Comparison of ENCODE assay signal across 16 cellular contexts in genomic region chr19:50419022-50419579, GRCh38. TPM values are rescaled to one million over a fixed set of nuclear protein-coding genes. Genes with fewer than 3 reads are reported as not detected.
A peak's percentile ranks its signal among the peaks of the same experiment; 100 is the strongest.
DNase-seq lines count a peak whose midpoint lies in the region; ATAC-seq and TF ChIP-seq lines count a peak whose summit lies in the region.
"Had no signal": no experiment of that assay in that cellular context is flagged by ENCODE, and none has a peak within 500 bp of the region (broad histone marks: within the 10 kb centered on the region; RNA-seq: fewer than 3 reads in every experiment).

No MANE protein-coding gene starts in this region.

- peak overlapping the region; percentile 97 for H3K4me2 ChIP-seq in DOHH2 (ENCODE audit: low read length)
- peak overlapping the region; percentile 93 for H3K4me2 ChIP-seq in H9 (ENCODE audit: insufficient read depth, insufficient read length, low read length)

- DNase-seq in H9 (no peak), activated B cell treated with CpG ODN at 0.5 μM for 24 hours (no peak), left lung (no peak)
- no peak for DNase-seq in activated effector memory CD4-positive, alpha-beta T cell treated with anti-CD3 and anti-CD28 coated beads, Interleukin-2, amount 50 U/mL, for 16 hours
- no peak for DNase-seq in activated CD4-positive, alpha-beta T cell treated with anti-CD3 and anti-CD28 coated beads, Interleukin-2, amount 10 ng/mL, durations not matched to agents 7 days and 5 days
- DNase-seq: activated CD4-positive, alpha-beta T cell treated with anti-CD3 and anti-CD28 coated beads for 1 hour; activated gamma-delta T cell; CD4-positive, alpha-beta T cell; central memory CD4-positive, alpha-beta T cell; NCI-H446 treated with DMSO at 0.1 percent for 48 hours; right lobe of liver; testis had no signal

- H2BK120ac ChIP-seq in H9 (ENCODE audit: low read depth, low read length, poor library complexity, severe bottlenecking) = no peak overlapping the region

- H3K27ac ChIP-seq in DOHH2 (ENCODE audit: low read depth, low read length) (peak overlapping the region; percentile 95), H9 (ENCODE audit: insufficient read length, low read depth, low read length) (no peak overlapping the region), left lung (no peak overlapping the region)
- H3K27ac ChIP-seq: right lobe of liver, testis had no signal

- H3K4ac ChIP-seq in H9 (ENCODE audit: low read depth, low read length) = no peak overlapping the region

- H3K79me1 ChIP-seq in H9 (ENCODE audit: insufficient read depth, low read depth, low read length, poor library complexity, severe bottlenecking) = no peaks in the 10 kb centered on the region

- peaks cover 85% of the 10 kb centered on the region for H3K4me1 ChIP-seq in DOHH2 (ENCODE audit: control insufficient read depth, low read length)
- no peaks in the 10 kb centered on the region for H3K4me1 ChIP-seq in H9 (ENCODE audit: insufficient read depth, low read length)
- peaks cover 29% of the 10 kb centered on the region for H3K4me1 ChIP-seq in mononuclear cell (ENCODE audit: insufficient read depth, low read length)
- peaks cover 0 to 32% of the 10 kb centered on the region in 2 donors for H3K4me1 ChIP-seq in left lung
- H3K4me1 ChIP-seq: right lobe of liver had no signal

- H3K79me2 ChIP-seq in DOHH2 (ENCODE audit: control insufficient read depth, low read length) = peaks cover 70% of the 10 kb centered on the region
- peaks cover 3% of the 10 kb centered on the region; the same call in 1 of the 2 replicates for H3K79me2 ChIP-seq in H9 (ENCODE audit: insufficient read depth, low read length)

- POLR2A ChIA-PET in activated B cell treated with CpG ODN at 0.5 μM for 24 hours (lab: Charles Lee) = interaction anchor here (0.6 to 8.4 kb wide), 18 partner anchors 11 to 477 kb away, joined by 3 to 282 read pairs (median 10); partner anchors contain the start of genes JOSD2, KCNC3, MYBPC2 and NR1H2
- POLR2A ChIA-PET in activated CD4-positive, alpha-beta T cell treated with anti-CD3 and anti-CD28 coated beads, Interleukin-2, amount 10 ng/mL, durations not matched to agents 7 days and 5 days (lab: Charles Lee) = no interaction called here

- peaks cover 5 to 28% (median 7%) of the 10 kb centered on the region in 3 experiments; a peak in 5 of 7 replicates for H3K36me3 Mint-ChIP-seq in H9 (ENCODE audit: insufficient read depth in 1 of 3, low read depth in 3 of 3)
- peaks cover 52% of the 10 kb centered on the region for H3K36me3 Mint-ChIP-seq in activated B cell treated with CpG ODN at 0.5 μM for 24 hours (ENCODE audit: low read depth)
- H3K36me3 Mint-ChIP-seq in activated CD4-positive, alpha-beta T cell treated with anti-CD3 and anti-CD28 coated beads, Interleukin-2, amount 10 ng/mL, durations not matched to agents 7 days and 5 days (ENCODE audit: low read depth) = peaks cover 6% of the 10 kb centered on the region

- H3K4me3 ChIP-seq in DOHH2 (ENCODE audit: low read length) = peak overlapping the region; percentile 92
- H3K4me3 ChIP-seq in mononuclear cell (ENCODE audit: low read length) = peak overlapping the region; percentile 42
- H3K4me3 ChIP-seq in left lung = no peak overlapping the region
- H3K4me3 ChIP-seq: right lobe of liver, testis had no signal

- intact Hi-C loops in activated B cell treated with CpG ODN at 0.5 μM for 24 hours (cut with micrococcal nuclease) (no loop called here), left lung (cut with DNase I) (loop anchor here in 1 of 2 donors (10.0 kb wide), 1 partner anchor 54 kb away; the partner anchor contains the start of gene NAPSA)

- no peak overlapping the region for H4K91ac ChIP-seq in H9 (ENCODE audit: insufficient read length, low read depth, low read length)

- peak overlapping the region; percentile 64; the same call in 1 of the 2 replicates for H3K14ac ChIP-seq in H9 (ENCODE audit: insufficient read depth, low read length)

- no CpG with 5 or more reads among the region's 14 CpGs for WGBS in H9 (ENCODE audit: extremely low coverage, insufficient read length, low lambda C conversion rate)

- no peak overlapping the region for H2AK5ac ChIP-seq in H9 (ENCODE audit: insufficient read length, low read length)

- H2AFZ ChIP-seq in H9 (ENCODE audit: low read length) = no peak overlapping the region

- no peak overlapping the region for H4K5ac ChIP-seq in H9 (ENCODE audit: insufficient read length, low read depth, low read length)

- H3K23me2 ChIP-seq in H9 (ENCODE audit: insufficient read length, low read depth, low read length, poor library complexity, severe bottlenecking) = peaks cover 15% of the 10 kb centered on the region

- H2BK12ac ChIP-seq in H9 (ENCODE audit: insufficient read length, low read depth, low read length) = no peak overlapping the region

- ATAC-seq in activated B cell treated with CpG ODN at 0.5 μM for 24 hours (ENCODE audit: low read depth) (no peak), HG03280 (IDR thresholded peaks at IDR 0.05; ENCODE audit: unreplicated experiment) (no peak), left lung (no peak)
- ATAC-seq: right lobe of liver had no signal

- no peak overlapping the region for H3T11ph ChIP-seq in H9 (ENCODE audit: low read length)

- CTCF ChIA-PET in activated B cell treated with CpG ODN at 0.5 μM for 24 hours (lab: Charles Lee) = interaction anchor here (0.8 to 0.9 kb wide), 2 partner anchors 9 to 62 kb away, joined by 3 to 4 read pairs; no protein-coding TSS in a partner anchor
- CTCF ChIA-PET in activated CD4-positive, alpha-beta T cell treated with anti-CD3 and anti-CD28 coated beads, Interleukin-2, amount 10 ng/mL, durations not matched to agents 7 days and 5 days (lab: Charles Lee) = no interaction called here

- H3K36me3 ChIP-seq in DOHH2 (ENCODE audit: control insufficient read depth, low read length) (peaks cover 86% of the 10 kb centered on the region), left lung (no peaks in the 10 kb centered on the region)
- H3K36me3 ChIP-seq: right lobe of liver had no signal

- no peak overlapping the region for H3K23ac ChIP-seq in H9 (ENCODE audit: insufficient read length, low read depth, low read length)

- H3K4me3 Mint-ChIP-seq in H9 (peak overlapping the region; percentile 77 to 90), activated B cell treated with CpG ODN at 0.5 μM for 24 hours (peak overlapping the region; percentile 95)
- H3K4me3 Mint-ChIP-seq in activated CD4-positive, alpha-beta T cell treated with anti-CD3 and anti-CD28 coated beads, Interleukin-2, amount 10 ng/mL, durations not matched to agents 7 days and 5 days = no peak overlapping the region
- H3K4me3 Mint-ChIP-seq: CD4-positive, alpha-beta T cell had no signal

- no peak overlapping the region for H3K56ac ChIP-seq in H9 (ENCODE audit: insufficient read length, low read depth, low read length)

- TF ChIP-seq CTCF in DOHH2 (IDR thresholded peaks at IDR 0.05; ENCODE audit: low read depth, low read length, poor library complexity, severe bottlenecking) (peak; percentile 22), H9 (conservative IDR thresholded peaks at IDR 0.05) (no peak), activated B cell treated with CpG ODN at 0.5 μM for 24 hours (IDR thresholded peaks at IDR 0.05) (no peak), left lung (IDR thresholded peaks at IDR 0.05) (no peak)

- H3K9me3 ChIP-seq in DOHH2 (ENCODE audit: control insufficient read depth, insufficient read depth, low read length) (no peaks in the 10 kb centered on the region), H9 (ENCODE audit: control insufficient read depth, low read depth, low read length) (no peaks in the 10 kb centered on the region), mononuclear cell (ENCODE audit: low read depth, low read length) (no peaks in the 10 kb centered on the region), left lung (no peaks in the 10 kb centered on the region)
- H3K9me3 ChIP-seq: right lobe of liver, testis had no signal

- no peak overlapping the region for H4K8ac ChIP-seq in H9 (replicated peaks; ENCODE audit: insufficient read length, low read depth, low read length)

- H3K18ac ChIP-seq in H9 (ENCODE audit: insufficient read length, low read depth, low read length) = no peak overlapping the region

- H3K9ac ChIP-seq in H9 (ENCODE audit: extremely low read depth, insufficient read length, low read length) = no peak overlapping the region

- H3K27ac Mint-ChIP-seq in H9 = peak overlapping the region in 2 of 3 experiments; percentile 10 to 76; a peak in 4 of 7 replicates
- H3K27ac Mint-ChIP-seq in activated B cell treated with CpG ODN at 0.5 μM for 24 hours = peak overlapping the region; percentile 97
- H3K27ac Mint-ChIP-seq in activated CD4-positive, alpha-beta T cell treated with anti-CD3 and anti-CD28 coated beads, Interleukin-2, amount 10 ng/mL, durations not matched to agents 7 days and 5 days = no peak overlapping the region
- H3K27ac Mint-ChIP-seq: CD4-positive, alpha-beta T cell had no signal

- peaks cover 18% of the 10 kb centered on the region; the same call in 1 of the 2 replicates for H4K20me1 ChIP-seq in DOHH2 (ENCODE audit: control insufficient read depth, insufficient read depth, low read depth, low read length)
- H4K20me1 ChIP-seq in H9 (ENCODE audit: control insufficient read depth, insufficient read depth, insufficient read length) = no peaks in the 10 kb centered on the region

- no peaks in the 10 kb centered on the region for H3K27me3 ChIP-seq in DOHH2 (ENCODE audit: control insufficient read depth, low read length)
- no peaks in the 10 kb centered on the region for H3K27me3 ChIP-seq in H9 (ENCODE audit: insufficient read depth, low read length)
- peaks cover 3% of the 10 kb centered on the region for H3K27me3 ChIP-seq in mononuclear cell (ENCODE audit: insufficient read depth, low read length)
- peaks cover 18 to 66% of the 10 kb centered on the region in 2 donors for H3K27me3 ChIP-seq in left lung
- H3K27me3 ChIP-seq: right lobe of liver, testis had no signal

- H3K9me2 ChIP-seq in DOHH2 (replicated peaks; ENCODE audit: control insufficient read depth, low read length) = no peaks in the 10 kb centered on the region

- no peak overlapping the region for H2BK5ac ChIP-seq in H9 (ENCODE audit: insufficient read length, low read length)

- H3K9me3 Mint-ChIP-seq in H9 (peaks cover 0 to 3% of the 10 kb centered on the region in 2 experiments; a peak in 1 of 5 replicates), activated B cell treated with CpG ODN at 0.5 μM for 24 hours (no peaks in the 10 kb centered on the region)
- no peaks in the 10 kb centered on the region for H3K9me3 Mint-ChIP-seq in activated CD4-positive, alpha-beta T cell treated with anti-CD3 and anti-CD28 coated beads, Interleukin-2, amount 10 ng/mL, durations not matched to agents 7 days and 5 days
- H3K9me3 Mint-ChIP-seq: CD4-positive, alpha-beta T cell had no signal

- peaks cover 9% of the 10 kb centered on the region for H3K27me3 Mint-ChIP-seq in H9 (ENCODE audit: low read depth)
- no peaks in the 10 kb centered on the region for H3K27me3 Mint-ChIP-seq in activated B cell treated with CpG ODN at 0.5 μM for 24 hours
- peaks cover 10% of the 10 kb centered on the region for H3K27me3 Mint-ChIP-seq in activated CD4-positive, alpha-beta T cell treated with anti-CD3 and anti-CD28 coated beads, Interleukin-2, amount 10 ng/mL, durations not matched to agents 7 days and 5 days

- H3K4me1 Mint-ChIP-seq in H9 (peaks cover 24 to 29% of the 10 kb centered on the region in 2 experiments), activated B cell treated with CpG ODN at 0.5 μM for 24 hours (peaks cover 77% of the 10 kb centered on the region)
- peaks cover 12% of the 10 kb centered on the region for H3K4me1 Mint-ChIP-seq in activated CD4-positive, alpha-beta T cell treated with anti-CD3 and anti-CD28 coated beads, Interleukin-2, amount 10 ng/mL, durations not matched to agents 7 days and 5 days

- H3F3A ChIP-seq in DOHH2 (ENCODE audit: control insufficient read depth, insufficient read depth) = peaks cover 53% of the 10 kb centered on the region

- no peak overlapping the region for H2BK20ac ChIP-seq in H9 (ENCODE audit: low read depth, low read length, poor library complexity, severe bottlenecking)

- H2BK15ac ChIP-seq in H9 (ENCODE audit: low read depth, low read length) = no peak overlapping the region

RNA-seq across cellular contexts. Expression of gene SPIB, which starts 0.4 kb away (rescaled TPM):
- total RNA-seq in H9 (2021) (30.2 and 33.3 TPM in 2 replicates), activated B cell treated with CpG ODN at 0.5 μM for 24 hours (280 and 324 TPM in 2 replicates), mononuclear cell (5.6 TPM), left lung (under 1 TPM; 0.32 to 0.34 TPM)
- under 1 TPM; 0.48 to 0.50 TPM for total RNA-seq in activated CD4-positive, alpha-beta T cell treated with anti-CD3 and anti-CD28 coated beads, Interleukin-2, amount 10 ng/mL, durations not matched to agents 7 days and 5 days

RNA-seq across cellular contexts. Expression of gene MYBPC2, which starts 13.6 kb away (rescaled TPM):
- total RNA-seq in H9 (2021) (3.8 and 4.9 TPM in 2 replicates), activated B cell treated with CpG ODN at 0.5 μM for 24 hours (1.1 and 1.4 TPM in 2 replicates), mononuclear cell (0.10 TPM), left lung (under 1 TPM in 1 of 2 donors, not detected in 1; 0.16 TPM)
- not detected for total RNA-seq in activated CD4-positive, alpha-beta T cell treated with anti-CD3 and anti-CD28 coated beads, Interleukin-2, amount 10 ng/mL, durations not matched to agents 7 days and 5 days
- total RNA-seq: mucosa of gallbladder had no signal

RNA-seq across cellular contexts. Expression of gene POLD1, which starts 35.0 kb away (rescaled TPM):
- 165 and 178 TPM in 2 replicates for total RNA-seq in H9 (2021)
- 58.8 and 65.5 TPM in 2 replicates for total RNA-seq in activated B cell treated with CpG ODN at 0.5 μM for 24 hours
- total RNA-seq in mononuclear cell = 7.7 TPM
- total RNA-seq in left lung = 10 to 100 TPM; 38.3 to 58.3 TPM
- 100 to 1,000 TPM; 156 to 167 TPM for total RNA-seq in activated CD4-positive, alpha-beta T cell treated with anti-CD3 and anti-CD28 coated beads, Interleukin-2, amount 10 ng/mL, durations not matched to agents 7 days and 5 days

RNA-seq across cellular contexts. Expression of gene NR1H2, which starts 42.8 kb away (rescaled TPM):
- total RNA-seq in H9 (2021) = 33.2 and 35.8 TPM in 2 replicates
- total RNA-seq in activated B cell treated with CpG ODN at 0.5 μM for 24 hours = 66.9 and 79.5 TPM in 2 replicates
- total RNA-seq in mononuclear cell = 125 TPM
- 10 to 100 TPM; 77.9 to 78.4 TPM for total RNA-seq in left lung
- 10 to 100 TPM; 55.2 to 62.2 TPM for total RNA-seq in activated CD4-positive, alpha-beta T cell treated with anti-CD3 and anti-CD28 coated beads, Interleukin-2, amount 10 ng/mL, durations not matched to agents 7 days and 5 days

RNA-seq across cellular contexts. Expression of gene NAPSA, which starts 53.7 kb away (rescaled TPM):
- 0.33 and 0.44 TPM in 2 replicates for total RNA-seq in H9 (2021)
- total RNA-seq in activated B cell treated with CpG ODN at 0.5 μM for 24 hours = 1.4 and 2.4 TPM in 2 replicates
- not detected for total RNA-seq in mononuclear cell
- total RNA-seq in left lung = 1,000 to 10,000 TPM; 1,284 to 3,296 TPM
- 1 to 10 TPM; 1.7 to 1.9 TPM for total RNA-seq in activated CD4-positive, alpha-beta T cell treated with anti-CD3 and anti-CD28 coated beads, Interleukin-2, amount 10 ng/mL, durations not matched to agents 7 days and 5 days

Comparison
In these comparisons a context has a peak if more than half of its experiments do, and no peak if none do; other contexts are left out.
1. H3K4me3 ChIP-seq: peak in DOHH2 (single experiment) and mononuclear cell (single experiment); none in left lung (0 of 2).